ENCODE assay signal across 11 cellular contexts in the genomic region with DNA sequence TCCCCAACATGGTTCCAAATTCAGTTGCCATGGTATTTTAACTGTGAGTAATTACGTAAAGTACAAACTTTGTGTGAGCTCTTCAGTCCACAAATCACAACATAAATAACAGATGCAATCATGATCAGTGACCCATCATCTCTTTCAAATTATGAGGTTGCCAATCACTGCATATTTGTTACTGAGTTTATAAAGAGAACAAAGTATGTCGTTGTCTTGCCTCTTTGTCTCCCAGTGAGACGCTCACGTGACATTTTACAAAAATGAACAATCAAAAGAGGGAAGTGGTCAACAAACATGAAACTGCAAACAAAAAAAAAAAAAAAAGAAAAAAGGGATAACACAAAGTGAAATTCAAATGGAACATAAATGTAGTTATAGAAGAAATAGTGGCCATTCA.
A peak's percentile ranks its signal among the peaks of the same experiment; 100 is the strongest.
DNase-seq lines count a peak whose midpoint lies in the region; ATAC-seq and TF ChIP-seq lines count a peak whose summit lies in the region.
"Had no signal": no experiment of that assay in that cellular context is flagged by ENCODE, and none has a peak within 500 bp of the region (broad histone marks: within the 10 kb centered on the region; RNA-seq: fewer than 3 reads in every experiment).

No MANE protein-coding gene starts in this region.

- TF ChIP-seq CTCF in breast epithelium (IDR thresholded peaks at IDR 0.05) (no peak), smooth muscle cell (IDR thresholded peaks at IDR 0.05; ENCODE audit: borderline replicate concordance, insufficient read depth, poor library complexity, severe bottlenecking) (no peak)

- H3K27ac ChIP-seq in breast epithelium (no peak overlapping the region), smooth muscle cell (ENCODE audit: low read depth) (no peak overlapping the region)
- H3K27ac ChIP-seq: SJSA1 had no signal

- intact Hi-C loops in breast epithelium (cut with DNase I; ENCODE audit: low total_unique reads): no loop called here

- 88% methylated on average over 4 of the region's 4 CpGs for WGBS in smooth muscle cell (ENCODE audit: low lambda C conversion rate)

- H3K9me3 ChIP-seq in breast epithelium: peaks cover 0 to 14% of the 10 kb centered on the region in 2 donors
- H3K9me3 ChIP-seq in smooth muscle cell (replicated peaks; ENCODE audit: low read depth): no peaks in the 10 kb centered on the region
- H3K9me3 ChIP-seq: SJSA1 had no signal

- H3K4me1 ChIP-seq in breast epithelium: no peaks in the 10 kb centered on the region
- H3K4me1 ChIP-seq in smooth muscle cell (ENCODE audit: low read depth): no peaks in the 10 kb centered on the region
- H3K4me1 ChIP-seq: SJSA1 had no signal

- H3K36me3 ChIP-seq in breast epithelium (no peaks in the 10 kb centered on the region), smooth muscle cell (ENCODE audit: low read depth) (no peaks in the 10 kb centered on the region)
- H3K36me3 ChIP-seq: SJSA1 had no signal

- no peaks in the 10 kb centered on the region for H4K20me1 ChIP-seq in smooth muscle cell (ENCODE audit: low read depth)

- no peak for TF ChIP-seq POLR2A in breast epithelium (IDR thresholded peaks at IDR 0.05)

- no peaks in the 10 kb centered on the region for H3K79me2 ChIP-seq in smooth muscle cell (ENCODE audit: low read depth)

- no peaks in the 10 kb centered on the region for H3K27me3 ChIP-seq in breast epithelium
- no peaks in the 10 kb centered on the region for H3K27me3 ChIP-seq in smooth muscle cell (ENCODE audit: low read depth)

- H3K4me3 ChIP-seq in breast epithelium: no peak overlapping the region
- no peak overlapping the region for H3K4me3 ChIP-seq in smooth muscle cell
- H3K4me3 ChIP-seq: SJSA1 had no signal

- no peaks in the 10 kb centered on the region for H3F3A ChIP-seq in smooth muscle cell (ENCODE audit: low read depth)

- DNase-seq in medulla oblongata (ENCODE audit: extremely low spot score) (peak; percentile 30), HPDE6-E6E7 (ENCODE audit: extremely low spot score) (no peak), breast epithelium (ENCODE audit: low spot score in 2 of 2) (no peak), NCI-H510A treated with DMSO at 0.1 percent for 48 hours (lab: John Stamatoyannopoulos, UW) (no peak), smooth muscle cell (lab: John Stamatoyannopoulos, UW; ENCODE audit: unreplicated experiment) (no peak)
- DNase-seq: head of caudate nucleus, NCI-H2029 had no signal

- ATAC-seq in GM18519 (IDR thresholded peaks at IDR 0.05; ENCODE audit: low FRiP score, unreplicated experiment): peak; percentile 44
- ATAC-seq in GM21717 (IDR thresholded peaks at IDR 0.05; ENCODE audit: unreplicated experiment): peak; percentile 65
- peak; percentile 79 for ATAC-seq in HG03571 (IDR thresholded peaks at IDR 0.05; ENCODE audit: unreplicated experiment)

- no peak overlapping the region for H2AFZ ChIP-seq in smooth muscle cell (ENCODE audit: low read depth)

- H3K4me2 ChIP-seq in smooth muscle cell: no peak overlapping the region

- no peak overlapping the region for H3K9ac ChIP-seq in smooth muscle cell (ENCODE audit: low read depth)
